In the genomic region with DNA sequence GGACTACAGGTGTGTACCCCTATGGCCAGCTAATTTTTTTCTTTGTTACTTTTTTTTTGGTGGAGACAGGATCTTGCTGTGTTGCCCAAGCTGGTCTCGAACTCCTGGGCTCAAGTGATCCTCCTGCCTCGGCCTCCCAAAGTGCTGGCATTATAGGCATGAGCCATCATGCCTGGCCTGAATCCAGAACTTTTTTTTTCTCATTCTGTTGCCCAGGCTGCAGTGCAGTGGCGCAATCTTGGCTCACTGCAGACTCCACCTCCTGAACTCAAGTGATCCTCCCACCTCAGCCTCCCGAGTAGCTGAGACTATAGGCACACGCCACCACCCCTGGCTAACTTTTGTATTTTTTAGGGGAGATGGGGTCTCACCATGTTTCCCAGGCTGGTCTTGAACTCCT, we compare ENCODE assay signal across 1 cellular context.
TF ChIP-seq lines count a peak whose summit lies in the region.

No MANE protein-coding gene starts in this region.

TF ChIP-seq in IMR-90, 13 proteins besides CTCF, POLR2A, EP300 and RAD21:
- peak; percentile 43; the same call in 1 of the 2 replicates for TF ChIP-seq CEBPB (IDR thresholded peaks at IDR 0.05; ENCODE audit: low read depth, low read length)
